Comparison of ENCODE assay signal across 23 cellular contexts in genomic region chrX:21748235-21748634, GRCh38. TPM values are rescaled to one million over a fixed set of nuclear protein-coding genes. Genes with fewer than 3 reads are reported as not detected.
"Had no signal": no experiment of that assay in that cellular context is flagged by ENCODE, and none has a peak within 500 bp of the region (broad histone marks: within the 10 kb centered on the region; RNA-seq: fewer than 3 reads in every experiment).

No MANE protein-coding gene starts in this region.

- H3K9me3 Mint-ChIP-seq: naive thymus-derived CD8-positive, alpha-beta T cell; neural crest cell had no signal

- H3K36me3 Mint-ChIP-seq: naive thymus-derived CD8-positive, alpha-beta T cell had no signal

- H3K36me3 ChIP-seq: colonic mucosa, right atrium auricular region, sigmoid colon, stomach, thoracic aorta had no signal

- H3K27ac ChIP-seq: colonic mucosa, skin epidermis, stomach, thoracic aorta had no signal

- H3K27ac Mint-ChIP-seq: naive thymus-derived CD8-positive, alpha-beta T cell had no signal

- H3K27me3 ChIP-seq: colonic mucosa, right atrium auricular region, sigmoid colon had no signal

- H3K9me3 ChIP-seq: colonic mucosa, heart left ventricle, right atrium auricular region, sigmoid colon, stomach, thoracic aorta had no signal

- FAIRE-seq: urothelium cell line had no signal

- ATAC-seq: naive thymus-derived CD8-positive, alpha-beta T cell had no signal

- H3K4me1 ChIP-seq: colonic mucosa, right atrium auricular region, stomach had no signal

- DNase-seq: colonic mucosa; dermis blood vessel endothelial cell; foreskin melanocyte; heart left ventricle; left colon; left ventricle myocardium superior; mesenchymal stem cell; naive thymus-derived CD8-positive, alpha-beta T cell; sigmoid colon; stimulated activated CD4-positive, alpha-beta T cell treated with anti-CD3 and anti-CD28 coated beads, Interleukin-2, amount 100 ng/mL, for 24 hours; stimulated activated CD4-positive, alpha-beta T cell treated with anti-CD3 and anti-CD28 coated beads, Interleukin-4, amount 100 ng/mL, for 4 hours; stimulated activated naive CD4-positive, alpha-beta T cell; stomach had no signal

- H3K4me3 Mint-ChIP-seq: naive thymus-derived CD8-positive, alpha-beta T cell had no signal

- H3K4me3 ChIP-seq: colonic mucosa, heart left ventricle, lung, right atrium auricular region, sigmoid colon, skin epidermis, stomach, thoracic aorta had no signal

- H3K4me1 Mint-ChIP-seq: naive thymus-derived CD8-positive, alpha-beta T cell had no signal

RNA-seq across cellular contexts. Expression of gene SMPX, which starts 9.7 kb away (rescaled TPM):
- total RNA-seq: dermis blood vessel endothelial cell; glomerular endothelial cell; kidney epithelial cell; mononuclear cell; naive thymus-derived CD8-positive, alpha-beta T cell; osteocyte had no signal
- polyA plus RNA-seq: naive thymus-derived CD8-positive, alpha-beta T cell had no signal
